ENCODE assay signal across 1 cellular context in the genomic region with DNA sequence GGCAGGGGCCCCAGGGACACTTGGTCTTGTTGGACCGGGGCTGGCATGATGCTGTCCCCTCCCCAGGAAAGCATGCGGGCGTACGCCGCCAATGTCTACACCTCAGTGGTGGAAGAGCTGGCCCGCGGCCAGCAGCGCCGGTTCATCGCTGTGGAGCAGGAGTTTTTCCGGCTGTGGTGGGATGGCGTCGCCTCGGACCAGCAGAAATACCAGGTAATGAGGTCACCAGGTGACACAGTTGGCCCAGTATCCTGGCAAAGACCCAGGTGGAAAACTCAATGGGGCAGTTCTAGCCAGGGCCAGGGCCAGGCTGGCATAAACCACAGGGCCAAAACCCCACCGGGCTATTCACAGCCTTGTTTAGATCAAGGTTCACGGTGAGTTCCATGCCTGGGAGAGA.
TF ChIP-seq lines count a peak whose summit lies in the region.

No MANE protein-coding gene starts in this region.

TF ChIP-seq in H1, 55 proteins besides CTCF, POLR2A, EP300 and RAD21 (continued from another document):
- TF ChIP-seq, protein P1, sequence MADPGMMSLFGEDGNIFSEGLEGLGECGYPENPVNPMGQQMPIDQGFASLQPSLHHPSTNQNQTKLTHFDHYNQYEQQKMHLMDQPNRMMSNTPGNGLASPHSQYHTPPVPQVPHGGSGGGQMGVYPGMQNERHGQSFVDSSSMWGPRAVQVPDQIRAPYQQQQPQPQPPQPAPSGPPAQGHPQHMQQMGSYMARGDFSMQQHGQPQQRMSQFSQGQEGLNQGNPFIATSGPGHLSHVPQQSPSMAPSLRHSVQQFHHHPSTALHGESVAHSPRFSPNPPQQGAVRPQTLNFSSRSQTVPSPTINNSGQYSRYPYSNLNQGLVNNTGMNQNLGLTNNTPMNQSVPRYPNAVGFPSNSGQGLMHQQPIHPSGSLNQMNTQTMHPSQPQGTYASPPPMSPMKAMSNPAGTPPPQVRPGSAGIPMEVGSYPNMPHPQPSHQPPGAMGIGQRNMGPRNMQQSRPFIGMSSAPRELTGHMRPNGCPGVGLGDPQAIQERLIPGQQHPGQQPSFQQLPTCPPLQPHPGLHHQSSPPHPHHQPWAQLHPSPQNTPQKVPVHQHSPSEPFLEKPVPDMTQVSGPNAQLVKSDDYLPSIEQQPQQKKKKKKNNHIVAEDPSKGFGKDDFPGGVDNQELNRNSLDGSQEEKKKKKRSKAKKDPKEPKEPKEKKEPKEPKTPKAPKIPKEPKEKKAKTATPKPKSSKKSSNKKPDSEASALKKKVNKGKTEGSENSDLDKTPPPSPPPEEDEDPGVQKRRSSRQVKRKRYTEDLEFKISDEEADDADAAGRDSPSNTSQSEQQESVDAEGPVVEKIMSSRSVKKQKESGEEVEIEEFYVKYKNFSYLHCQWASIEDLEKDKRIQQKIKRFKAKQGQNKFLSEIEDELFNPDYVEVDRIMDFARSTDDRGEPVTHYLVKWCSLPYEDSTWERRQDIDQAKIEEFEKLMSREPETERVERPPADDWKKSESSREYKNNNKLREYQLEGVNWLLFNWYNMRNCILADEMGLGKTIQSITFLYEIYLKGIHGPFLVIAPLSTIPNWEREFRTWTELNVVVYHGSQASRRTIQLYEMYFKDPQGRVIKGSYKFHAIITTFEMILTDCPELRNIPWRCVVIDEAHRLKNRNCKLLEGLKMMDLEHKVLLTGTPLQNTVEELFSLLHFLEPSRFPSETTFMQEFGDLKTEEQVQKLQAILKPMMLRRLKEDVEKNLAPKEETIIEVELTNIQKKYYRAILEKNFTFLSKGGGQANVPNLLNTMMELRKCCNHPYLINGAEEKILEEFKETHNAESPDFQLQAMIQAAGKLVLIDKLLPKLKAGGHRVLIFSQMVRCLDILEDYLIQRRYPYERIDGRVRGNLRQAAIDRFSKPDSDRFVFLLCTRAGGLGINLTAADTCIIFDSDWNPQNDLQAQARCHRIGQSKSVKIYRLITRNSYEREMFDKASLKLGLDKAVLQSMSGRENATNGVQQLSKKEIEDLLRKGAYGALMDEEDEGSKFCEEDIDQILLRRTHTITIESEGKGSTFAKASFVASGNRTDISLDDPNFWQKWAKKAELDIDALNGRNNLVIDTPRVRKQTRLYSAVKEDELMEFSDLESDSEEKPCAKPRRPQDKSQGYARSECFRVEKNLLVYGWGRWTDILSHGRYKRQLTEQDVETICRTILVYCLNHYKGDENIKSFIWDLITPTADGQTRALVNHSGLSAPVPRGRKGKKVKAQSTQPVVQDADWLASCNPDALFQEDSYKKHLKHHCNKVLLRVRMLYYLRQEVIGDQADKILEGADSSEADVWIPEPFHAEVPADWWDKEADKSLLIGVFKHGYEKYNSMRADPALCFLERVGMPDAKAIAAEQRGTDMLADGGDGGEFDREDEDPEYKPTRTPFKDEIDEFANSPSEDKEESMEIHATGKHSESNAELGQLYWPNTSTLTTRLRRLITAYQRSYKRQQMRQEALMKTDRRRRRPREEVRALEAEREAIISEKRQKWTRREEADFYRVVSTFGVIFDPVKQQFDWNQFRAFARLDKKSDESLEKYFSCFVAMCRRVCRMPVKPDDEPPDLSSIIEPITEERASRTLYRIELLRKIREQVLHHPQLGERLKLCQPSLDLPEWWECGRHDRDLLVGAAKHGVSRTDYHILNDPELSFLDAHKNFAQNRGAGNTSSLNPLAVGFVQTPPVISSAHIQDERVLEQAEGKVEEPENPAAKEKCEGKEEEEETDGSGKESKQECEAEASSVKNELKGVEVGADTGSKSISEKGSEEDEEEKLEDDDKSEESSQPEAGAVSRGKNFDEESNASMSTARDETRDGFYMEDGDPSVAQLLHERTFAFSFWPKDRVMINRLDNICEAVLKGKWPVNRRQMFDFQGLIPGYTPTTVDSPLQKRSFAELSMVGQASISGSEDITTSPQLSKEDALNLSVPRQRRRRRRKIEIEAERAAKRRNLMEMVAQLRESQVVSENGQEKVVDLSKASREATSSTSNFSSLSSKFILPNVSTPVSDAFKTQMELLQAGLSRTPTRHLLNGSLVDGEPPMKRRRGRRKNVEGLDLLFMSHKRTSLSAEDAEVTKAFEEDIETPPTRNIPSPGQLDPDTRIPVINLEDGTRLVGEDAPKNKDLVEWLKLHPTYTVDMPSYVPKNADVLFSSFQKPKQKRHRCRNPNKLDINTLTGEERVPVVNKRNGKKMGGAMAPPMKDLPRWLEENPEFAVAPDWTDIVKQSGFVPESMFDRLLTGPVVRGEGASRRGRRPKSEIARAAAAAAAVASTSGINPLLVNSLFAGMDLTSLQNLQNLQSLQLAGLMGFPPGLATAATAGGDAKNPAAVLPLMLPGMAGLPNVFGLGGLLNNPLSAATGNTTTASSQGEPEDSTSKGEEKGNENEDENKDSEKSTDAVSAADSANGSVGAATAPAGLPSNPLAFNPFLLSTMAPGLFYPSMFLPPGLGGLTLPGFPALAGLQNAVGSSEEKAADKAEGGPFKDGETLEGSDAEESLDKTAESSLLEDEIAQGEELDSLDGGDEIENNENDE (IDR thresholded peaks at IDR 0.05; ENCODE audit: insufficient replicate concordance, low read length), result no peak
- TF ChIP-seq TAF7 (optimal IDR thresholded peaks at IDR 0.05; ENCODE audit: borderline replicate concordance, low read depth, low read length) (no peak), RBBP5 (IDR thresholded peaks at IDR 0.05; ENCODE audit: borderline replicate concordance, low read depth, low read length) (no peak)
- TF ChIP-seq, protein P2, sequence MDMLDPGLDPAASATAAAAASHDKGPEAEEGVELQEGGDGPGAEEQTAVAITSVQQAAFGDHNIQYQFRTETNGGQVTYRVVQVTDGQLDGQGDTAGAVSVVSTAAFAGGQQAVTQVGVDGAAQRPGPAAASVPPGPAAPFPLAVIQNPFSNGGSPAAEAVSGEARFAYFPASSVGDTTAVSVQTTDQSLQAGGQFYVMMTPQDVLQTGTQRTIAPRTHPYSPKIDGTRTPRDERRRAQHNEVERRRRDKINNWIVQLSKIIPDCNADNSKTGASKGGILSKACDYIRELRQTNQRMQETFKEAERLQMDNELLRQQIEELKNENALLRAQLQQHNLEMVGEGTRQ (IDR thresholded peaks at IDR 0.05; ENCODE audit: low read length), result no peak
